16 cellular contexts compared by ENCODE assay signal in the genomic region with DNA sequence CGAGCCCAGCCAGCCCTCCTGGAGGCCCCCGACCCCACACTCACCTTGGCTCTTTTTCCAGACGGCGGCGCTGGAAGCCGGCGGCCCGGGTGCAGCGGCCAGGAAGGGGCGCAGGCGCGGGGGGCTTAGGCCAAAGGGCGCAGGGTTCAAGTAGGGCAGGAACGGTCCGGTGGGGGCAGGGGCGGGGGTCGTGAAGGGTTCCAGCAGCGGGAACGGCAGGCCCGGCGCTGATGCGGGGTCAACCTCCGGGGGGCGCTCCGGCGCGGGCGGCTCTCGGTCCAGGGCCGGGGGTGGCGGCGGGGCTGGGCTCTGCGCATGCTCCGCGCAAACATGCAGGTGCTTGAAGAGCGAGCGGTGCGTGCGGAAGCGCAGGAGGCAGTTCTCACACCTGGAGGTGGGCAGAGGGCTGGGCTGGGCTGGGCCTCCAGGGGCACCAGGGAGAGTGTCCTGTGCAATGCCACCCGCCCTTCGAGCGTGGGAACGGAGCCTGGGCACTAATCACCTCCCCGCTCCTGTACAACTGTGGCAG. TPM values are rescaled to one million over a fixed set of nuclear protein-coding genes. Genes with fewer than 3 reads are reported as not detected.
DNase-seq lines count a peak whose midpoint lies in the region; ATAC-seq and TF ChIP-seq lines count a peak whose summit lies in the region.
"Had no signal": no experiment of that assay in that cellular context is flagged by ENCODE, and none has a peak within 500 bp of the region (broad histone marks: within the 10 kb centered on the region; RNA-seq: fewer than 3 reads in every experiment).

No MANE protein-coding gene starts in this region.

- no peak overlapping the region for H3K9ac ChIP-seq in smooth muscle cell (ENCODE audit: low read depth)

- H3K4me1 ChIP-seq in smooth muscle cell (ENCODE audit: low read depth) (peaks cover 8% of the 10 kb centered on the region), uterus (no peaks in the 10 kb centered on the region)

- no peaks in the 10 kb centered on the region for H3K36me3 ChIP-seq in smooth muscle cell (ENCODE audit: low read depth)
- no peaks in the 10 kb centered on the region for H3K36me3 ChIP-seq in uterus
- H3K36me3 ChIP-seq: neutrophil had no signal

- no peaks in the 10 kb centered on the region for H3K36me3 Mint-ChIP-seq in glutamatergic neuron (ENCODE audit: unreplicated experiment)

- H3K79me2 ChIP-seq in smooth muscle cell (ENCODE audit: low read depth), result no peaks in the 10 kb centered on the region

- intact Hi-C loops in uterus (cut with DNase I; ENCODE audit: low total_unique reads), result no loop called here

- TF ChIP-seq POLR2A in uterus (IDR thresholded peaks at IDR 0.05), result no peak

- H3F3A ChIP-seq in smooth muscle cell (ENCODE audit: low read depth), result peaks cover 5% of the 10 kb centered on the region

- H4K20me1 ChIP-seq in smooth muscle cell (ENCODE audit: low read depth), result no peaks in the 10 kb centered on the region
- H4K20me1 ChIP-seq: BLaER1 treated with 17β-estradiol and CSF1 and Interleukin-3, amounts not matched to agents 10 nM and 100 nM had no signal

- H3K27me3 ChIP-seq in smooth muscle cell (ENCODE audit: low read depth) (no peaks in the 10 kb centered on the region), uterus (no peaks in the 10 kb centered on the region)
- H3K27me3 ChIP-seq: BLaER1 treated with 17β-estradiol and CSF1 and Interleukin-3, amounts not matched to agents 10 nM and 100 nM; neutrophil; right atrium auricular region; transverse colon had no signal

- no peak overlapping the region for H3K4me2 ChIP-seq in smooth muscle cell

- H3K9me3 ChIP-seq in smooth muscle cell (replicated peaks; ENCODE audit: low read depth), result no peaks in the 10 kb centered on the region
- H3K9me3 ChIP-seq in uterus, result no peaks in the 10 kb centered on the region
- H3K9me3 ChIP-seq: BLaER1 treated with 17β-estradiol and CSF1 and Interleukin-3, amounts not matched to agents 10 nM and 100 nM; neutrophil; right atrium auricular region; transverse colon had no signal

- H3K4me3 ChIP-seq in GM12875 (ENCODE audit: low read depth, low read length) (no peak overlapping the region), smooth muscle cell (no peak overlapping the region), uterus (no peak overlapping the region)
- H3K4me3 ChIP-seq: coronary artery, right atrium auricular region, transverse colon had no signal

- no peak for ATAC-seq in HG03432 (IDR thresholded peaks at IDR 0.05; ENCODE audit: unreplicated experiment)
- ATAC-seq: Right ventricle myocardium inferior had no signal

- H3K4me3 Mint-ChIP-seq in glutamatergic neuron (ENCODE audit: unreplicated experiment), result no peak overlapping the region

- H3K27me3 Mint-ChIP-seq in glutamatergic neuron (ENCODE audit: unreplicated experiment), result peaks cover 7% of the 10 kb centered on the region

- H3K27ac Mint-ChIP-seq in glutamatergic neuron (ENCODE audit: unreplicated experiment), result no peak overlapping the region

- H3K9me3 Mint-ChIP-seq in glutamatergic neuron (ENCODE audit: unreplicated experiment), result peaks cover 4% of the 10 kb centered on the region

- DNase-seq in glutamatergic neuron (no peak), smooth muscle cell (lab: John Stamatoyannopoulos, UW; ENCODE audit: unreplicated experiment) (no peak), uterus (no peak), superior temporal gyrus (ENCODE audit: extremely low spot score) (no peak)
- DNase-seq: DMS153; NCI-H226; stimulated activated CD4-positive, alpha-beta T cell treated with anti-CD3 and anti-CD28 coated beads, Interleukin-4, amount 100 ng/mL, for 24 hours had no signal

- 98% methylated on average over 31 of the region's 45 CpGs for WGBS in smooth muscle cell (ENCODE audit: low lambda C conversion rate)

- no peak overlapping the region for H2AFZ ChIP-seq in smooth muscle cell (ENCODE audit: low read depth)

- TF ChIP-seq CTCF in GM12875 (IDR thresholded peaks at IDR 0.05; ENCODE audit: borderline replicate concordance, insufficient read depth, low read depth, low read length) (peak; percentile 12; the same call in 1 of the 2 replicates), LNCAP (IDR thresholded peaks at IDR 0.05) (peak; percentile 22; the same call in 1 of the 2 replicates), glutamatergic neuron (IDR thresholded peaks at IDR 0.05; ENCODE audit: partially characterized antibody, unreplicated experiment) (peak; percentile 30), smooth muscle cell (IDR thresholded peaks at IDR 0.05; ENCODE audit: borderline replicate concordance, insufficient read depth, poor library complexity, severe bottlenecking) (peak; percentile 26), uterus (IDR thresholded peaks at IDR 0.05) (no peak)

- H3K27ac ChIP-seq in smooth muscle cell (ENCODE audit: low read depth) (no peak overlapping the region), uterus (peak overlapping the region in 1 of 2 donors; percentile 3)
- H3K27ac ChIP-seq: right atrium auricular region had no signal

- H3K4me1 Mint-ChIP-seq in glutamatergic neuron (ENCODE audit: low read depth, unreplicated experiment), result no peaks in the 10 kb centered on the region

RNA-seq across cellular contexts. Expression of a gene that starts 2.3 kb away (rescaled TPM):
- total RNA-seq in glutamatergic neuron (ENCODE audit: unreplicated experiment) (27.2 TPM), smooth muscle cell (1.3 and 10.2 TPM in 2 replicates), uterus (100 to 1,000 TPM in 1 of 4 donors, 10 to 100 TPM in 3; 11.6 to 275 (median 24.4) TPM)
- polyA plus RNA-seq in smooth muscle cell, result 33.0 and 42.4 TPM in 2 replicates

RNA-seq across cellular contexts. Expression of a gene that starts 9.2 kb away (rescaled TPM):
- 0.49 TPM for total RNA-seq in glutamatergic neuron (ENCODE audit: unreplicated experiment)
- total RNA-seq in smooth muscle cell, result not detected in 2 replicates
- polyA plus RNA-seq in smooth muscle cell, result 0.18 and 0.74 TPM in 2 replicates
- total RNA-seq in uterus, result 1 to 10 TPM in 1 of 4 donors, under 1 TPM in 1, not detected in 2; 0.97 to 3.0 TPM

Comparison
In these comparisons a context has a peak if more than half of its experiments do, and no peak if none do; other contexts are left out.
1. CTCF ChIP-seq: peak in GM12875 (single experiment), LNCAP (single experiment), glutamatergic neuron (single experiment) and smooth muscle cell (single experiment); none in uterus (0 of 4).